In genomic region chr20:50673831-50674825, GRCh38 we compare ENCODE assay signal across 28 cellular contexts. TPM values are rescaled to one million over a fixed set of nuclear protein-coding genes. Genes with fewer than 3 reads are reported as not detected.
A peak's percentile ranks its signal among the peaks of the same experiment; 100 is the strongest.
DNase-seq lines count a peak whose midpoint lies in the region; ATAC-seq, FAIRE-seq and TF ChIP-seq lines count a peak whose summit lies in the region.
"Had no signal": no experiment of that assay in that cellular context is flagged by ENCODE, and none has a peak within 500 bp of the region (broad histone marks: within the 10 kb centered on the region; RNA-seq: fewer than 3 reads in every experiment).

No MANE protein-coding gene starts in this region.

- POLR2A ChIA-PET in GM12878 (lab: Charles Lee), result interaction anchor here (0.7 kb wide), 1 partner anchor 53 kb away, joined by 3 read pairs; no protein-coding TSS in a partner anchor

- H3K9ac ChIP-seq in GM12878 (ENCODE audit: control insufficient read depth, insufficient read depth, low read length), result no peak overlapping the region
- H3K9ac ChIP-seq in endodermal cell (ENCODE audit: extremely low read depth, low read length, poor library complexity, severe bottlenecking), result no peak overlapping the region

- TF ChIP-seq POLR2A in GM12878 (IDR thresholded peaks at IDR 0.05; ENCODE audit: low read depth, low read length), result no peak

- H3K27ac ChIP-seq in GM12878 (ENCODE audit: control insufficient read depth, insufficient read depth), result no peak overlapping the region
- H3K27ac ChIP-seq in endodermal cell (ENCODE audit: low read depth, low read length), result no peak overlapping the region

- no peaks in the 10 kb centered on the region for H3K9me3 ChIP-seq in GM12878 (replicated peaks; ENCODE audit: control insufficient read depth, insufficient read depth, low read length)
- no peaks in the 10 kb centered on the region for H3K9me3 ChIP-seq in endodermal cell (ENCODE audit: control insufficient read depth, low read length)
- H3K9me3 ChIP-seq: pancreas had no signal

- no peaks in the 10 kb centered on the region for H3K79me2 ChIP-seq in GM12878 (ENCODE audit: control insufficient read depth, insufficient read depth, low read length)

- no peak overlapping the region for H3K4me2 ChIP-seq in GM12878 (ENCODE audit: control insufficient read depth, insufficient read depth)

- H3K27ac Mint-ChIP-seq in nephron progenitor cell (peak overlapping the region; percentile 97), type B pancreatic cell (peak overlapping the region; percentile 79), endodermal cell (no peak overlapping the region)
- H3K27ac Mint-ChIP-seq: activated CD4-positive, alpha-beta memory T cell treated with anti-CD3 and anti-CD28 coated beads for 36 hours; activated T-helper 17 cell treated with anti-CD3 and anti-CD28 coated beads, Interleukin-2, amount 50 U/mL, for 72 hours; IgD-negative memory B cell; natural killer cell; stimulated activated memory B cell treated with anti-CD40 and anti-IgM and Interleukin-4, amounts not matched to agents 10 μg/mL and 1 μg/mL and 100 μg/mL, for 72 hours had no signal

- DNase-seq in NCI-H82 treated with DMSO at 0.1 percent for 48 hours (lab: John Stamatoyannopoulos, UW; ENCODE audit: unreplicated experiment), result peak; percentile 84
- DNase-seq in GM12878 (ENCODE audit: low read depth, low spot score), result no peak
- no peak for DNase-seq in nephron progenitor cell
- no peak for DNase-seq in type B pancreatic cell (ENCODE audit: extremely low spot score, unreplicated experiment)
- DNase-seq in endodermal cell, result no peak
- DNase-seq in GM19238 (ENCODE audit: insufficient read length, low spot score), result no peak
- no peak for DNase-seq in EL
- DNase-seq: activated CD4-positive, alpha-beta memory T cell treated with anti-CD3 and anti-CD28 coated beads for 36 hours; activated CD4-positive, CD25-positive, alpha-beta regulatory T cell; activated CD8-positive, alpha-beta memory T cell treated with anti-CD3 and anti-CD28 coated beads, Interleukin-2, amount 50 U/mL, for 48 hours; C1 segment of cervical spinal cord; cerebellar nuclear complex; H7; left ventricle myocardium superior; natural killer cell; NCI-H1105; NCI-H187 treated with DMSO at 0.1 percent for 48 hours; NCI-H2171 treated with DMSO at 0.1 percent for 48 hours; NCI-H524; pancreas; stimulated activated CD4-positive, alpha-beta T cell treated with anti-CD3 and anti-CD28 coated beads, Interleukin-12 subunit alpha, Interleukin-12 subunit beta, amount 100 ng/mL, for 4 hours; stimulated activated CD4-positive, alpha-beta T cell treated with anti-CD3 and anti-CD28 coated beads, Interleukin-4, amount 100 ng/mL, for 24 hours had no signal

- SMC1A ChIA-PET in GM12878 (lab: Charles Lee; ENCODE audit: uncharacterized antibody, unreplicated experiment), result no interaction called here

- H3K9me3 Mint-ChIP-seq in nephron progenitor cell (no peaks in the 10 kb centered on the region), type B pancreatic cell (no peaks in the 10 kb centered on the region), endodermal cell (no peaks in the 10 kb centered on the region)
- H3K9me3 Mint-ChIP-seq: activated CD4-positive, alpha-beta memory T cell treated with anti-CD3 and anti-CD28 coated beads for 36 hours; activated naive CD4-positive, alpha-beta T cell treated with anti-CD3 and anti-CD28 coated beads, Interleukin-2, amount 50 U/mL, for 72 hours; activated T-helper 17 cell treated with anti-CD3 and anti-CD28 coated beads, Interleukin-2, amount 50 U/mL, for 72 hours; IgD-negative memory B cell; natural killer cell had no signal

- intact Hi-C loops in GM12878 (cut with micrococcal nuclease; ENCODE audit: unreplicated experiment), result no loop called here

- H4K20me1 ChIP-seq in GM12878 (ENCODE audit: control insufficient read depth, insufficient read depth), result no peaks in the 10 kb centered on the region

- in situ Hi-C loops in GM12878 (cut with MboI), result no loop called here

- peak; percentile 31 for FAIRE-seq in GM12878 (lab: Jason Lieb, UNC)
- FAIRE-seq: D721Med, pancreas had no signal

- no peak for ATAC-seq in GM12878
- ATAC-seq: activated naive CD4-positive, alpha-beta T cell treated with anti-CD3 and anti-CD28 coated beads, Interleukin-2, amount 50 U/mL, for 72 hours; activated T-helper 17 cell treated with anti-CD3 and anti-CD28 coated beads, Interleukin-2, amount 50 U/mL, for 72 hours; left ventricle myocardium superior; natural killer cell; stimulated activated memory B cell treated with anti-CD40 and anti-IgM and Interleukin-4, amounts not matched to agents 10 μg/mL and 1 μg/mL and 100 μg/mL, for 72 hours had no signal

- H3K36me3 ChIP-seq in GM12878 (ENCODE audit: control insufficient read depth in 2 of 2, insufficient read depth in 2 of 2, low read length in 1 of 2) (no peaks in the 10 kb centered on the region), endodermal cell (ENCODE audit: control insufficient read depth, insufficient read depth, low read length) (no peaks in the 10 kb centered on the region)
- H3K36me3 ChIP-seq: pancreas had no signal

- 53% methylated on average over 10 of the region's 10 CpGs for WGBS in GM12878 (ENCODE audit: insufficient coverage, insufficient replicate concordance, low lambda C conversion rate, missing lambda C conversion rate)
- 70 to 80% methylated on average over 4 to 10 of the region's 10 CpGs for WGBS in endodermal cell (ENCODE audit: insufficient coverage in 1 of 2, insufficient read length in 1 of 2), 2 experiments

- RAD21 ChIA-PET in GM12878 (lab: Charles Lee; ENCODE audit: unreplicated experiment), result no interaction called here

- TF ChIP-seq CTCF in GM12878 (IDR thresholded peaks at IDR 0.05 in 2 of 3, conservative IDR thresholded peaks at IDR 0.05 in 1 of 3; ENCODE audit: control insufficient read depth in 2 of 3, extremely low read depth in 1 of 3, insufficient read depth in 1 of 3, low read depth in 3 of 3, low read length in 3 of 3) (no peak), nephron progenitor cell (IDR thresholded peaks at IDR 0.05) (no peak), type B pancreatic cell (conservative IDR thresholded peaks at IDR 0.05) (no peak), endodermal cell (conservative IDR thresholded peaks at IDR 0.05) (no peak)

- no peak overlapping the region for H3K4me3 ChIP-seq in GM12878
- no peak overlapping the region for H3K4me3 ChIP-seq in endodermal cell (ENCODE audit: low read length)
- H3K4me3 ChIP-seq: pancreas had no signal

- H3K36me3 Mint-ChIP-seq in nephron progenitor cell (ENCODE audit: low read depth) (no peaks in the 10 kb centered on the region), type B pancreatic cell (no peaks in the 10 kb centered on the region), endodermal cell (ENCODE audit: low read depth) (no peaks in the 10 kb centered on the region)
- H3K36me3 Mint-ChIP-seq: activated CD4-positive, alpha-beta memory T cell treated with anti-CD3 and anti-CD28 coated beads for 36 hours; activated naive CD4-positive, alpha-beta T cell treated with anti-CD3 and anti-CD28 coated beads, Interleukin-2, amount 50 U/mL, for 72 hours; IgD-negative memory B cell; natural killer cell; stimulated activated memory B cell treated with anti-CD40 and anti-IgM and Interleukin-4, amounts not matched to agents 10 μg/mL and 1 μg/mL and 100 μg/mL, for 72 hours had no signal

- H3K4me1 ChIP-seq in GM12878 (ENCODE audit: control insufficient read depth, insufficient read depth, low read length) (no peaks in the 10 kb centered on the region), endodermal cell (ENCODE audit: control insufficient read depth, insufficient read depth, low read length) (no peaks in the 10 kb centered on the region)

- H3K27me3 Mint-ChIP-seq in nephron progenitor cell (ENCODE audit: low read depth, poor library complexity) (peaks cover 12% of the 10 kb centered on the region), type B pancreatic cell (peaks cover 3% of the 10 kb centered on the region), endodermal cell (ENCODE audit: insufficient read depth) (no peaks in the 10 kb centered on the region)
- H3K27me3 Mint-ChIP-seq: activated CD4-positive, alpha-beta memory T cell treated with anti-CD3 and anti-CD28 coated beads for 36 hours; activated T-helper 17 cell treated with anti-CD3 and anti-CD28 coated beads, Interleukin-2, amount 50 U/mL, for 72 hours had no signal

- H3K4me3 Mint-ChIP-seq in nephron progenitor cell (peak overlapping the region; percentile 30), type B pancreatic cell (no peak overlapping the region), endodermal cell (no peak overlapping the region)
- H3K4me3 Mint-ChIP-seq: activated CD4-positive, alpha-beta memory T cell treated with anti-CD3 and anti-CD28 coated beads for 36 hours; activated T-helper 17 cell treated with anti-CD3 and anti-CD28 coated beads, Interleukin-2, amount 50 U/mL, for 72 hours; IgD-negative memory B cell; natural killer cell; stimulated activated memory B cell treated with anti-CD40 and anti-IgM and Interleukin-4, amounts not matched to agents 10 μg/mL and 1 μg/mL and 100 μg/mL, for 72 hours had no signal

- BruUV-seq in GM12878 (replicated peaks; lab: Mats Ljungman, UMichigan), result no TSS peak

- H3K4me1 Mint-ChIP-seq in nephron progenitor cell (peaks cover 67% of the 10 kb centered on the region), type B pancreatic cell (ENCODE audit: unreplicated experiment) (peaks cover 26% of the 10 kb centered on the region), endodermal cell (peaks cover 9% of the 10 kb centered on the region)
- H3K4me1 Mint-ChIP-seq: activated T-helper 17 cell treated with anti-CD3 and anti-CD28 coated beads, Interleukin-2, amount 50 U/mL, for 72 hours; natural killer cell; stimulated activated memory B cell treated with anti-CD40 and anti-IgM and Interleukin-4, amounts not matched to agents 10 μg/mL and 1 μg/mL and 100 μg/mL, for 72 hours had no signal

- CTCF ChIA-PET in GM12878 (lab: Yijun Ruan, JAX), result no interaction called here

- no peak for TF ChIP-seq RAD21 in GM12878 (IDR thresholded peaks at IDR 0.05; ENCODE audit: insufficient read depth, low read depth, low read length)

- TF ChIP-seq EP300 in GM12878 (IDR thresholded peaks at IDR 0.05; ENCODE audit: borderline replicate concordance in 1 of 2, control insufficient read depth in 1 of 2, low read depth in 2 of 2, low read length in 2 of 2), result no peak

- H3K27me3 ChIP-seq in GM12878 (replicated peaks in 1 of 2; ENCODE audit: control insufficient read depth in 2 of 2, insufficient read depth in 2 of 2, low read length in 1 of 2) (peaks cover 0 to 5% of the 10 kb centered on the region in 2 experiments; a peak in 2 of 4 replicates), endodermal cell (ENCODE audit: control insufficient read depth, insufficient read depth, low read length, poor library complexity, severe bottlenecking) (no peaks in the 10 kb centered on the region)
- H3K27me3 ChIP-seq: pancreas had no signal

- H2AFZ ChIP-seq in GM12878 (ENCODE audit: control insufficient read depth, low read depth, low read length), result no peak overlapping the region

RNA-seq across cellular contexts. Expression of gene RIPOR3, which starts 17.2 kb away (rescaled TPM):
- total RNA-seq in GM12878 (2013; cell fraction: nucleolus; rRNA removed), result not detected in 2 replicates
- total RNA-seq in GM12878 (2014; rRNA removed) (not detected in 2 replicates), GM12878 (2014; rRNA removed; fragmentation: Illumina TruSeq; extraction: Trizol) (not detected in 2 replicates), GM12878 (2021) (0.05 TPM in 1 of 2 replicates, not detected in the other), type B pancreatic cell (ENCODE audit: low replicate concordance) (1.9 and 5.1 TPM in 2 replicates), endodermal cell (1 to 10 TPM in 1 of 2 donors, under 1 TPM in 1; 0.46 to 1.4 TPM)
- 0.10 TPM for polyA plus RNA-seq in GM12878 (2011; ENCODE audit: low read depth)
- polyA plus RNA-seq in GM12878 (2011; rRNA removed) (not detected in 2 replicates), GM12878 (2014; fragmentation: Illumina TruSeq; extraction: Trizol) (0.07 TPM in 1 of 2 replicates, not detected in the other), GM12878 (2014; fragmentation: Nextera tagmentation; extraction: Ambion mirVana) (not detected), GM12878 (2014; rRNA removed) (0.04 TPM in 1 of 2 replicates, not detected in the other), GM12878 (2016; fragmentation: Nextera tagmentation; extraction: Ambion mirVana) (under 1 TPM; 0.17 to 0.55 TPM)
- not detected in 2 replicates for polyA plus RNA-seq in GM12878 (2011; cell fraction: cytosol; rRNA removed)
- polyA plus RNA-seq in GM12878 (2011; cell fraction: nucleus; rRNA removed), result 0.07 TPM in 1 of 2 replicates, not detected in the other
- polyA plus RNA-seq in GM12878 (2012), result 0.32 and 0.50 TPM in 2 replicates
- not detected in 2 replicates for polyA minus RNA-seq in GM12878 (2011; rRNA and poly(A)+ RNA removed)
- polyA minus RNA-seq in GM12878 (2011; cell fraction: cytosol; rRNA and poly(A)+ RNA removed), result not detected in 2 replicates
- not detected in 2 replicates for polyA minus RNA-seq in GM12878 (2011; cell fraction: nucleus; rRNA and poly(A)+ RNA removed)
- 0.96 TPM for polyA plus RNA-seq in endodermal cell (2013, experiment 1 of 2)
- polyA plus RNA-seq in endodermal cell (2013, experiment 2 of 2), result 0.25 TPM
- total RNA-seq: activated CD4-positive, alpha-beta memory T cell treated with anti-CD3 and anti-CD28 coated beads for 36 hours; activated T-helper 17 cell treated with anti-CD3 and anti-CD28 coated beads, Interleukin-2, amount 50 U/mL, for 72 hours; dermis microvascular lymphatic vessel endothelial cell had no signal

RNA-seq across cellular contexts. Expression of gene PARD6B, which starts 57.3 kb away (rescaled TPM):
- 5.4 and 5.5 TPM in 2 replicates for total RNA-seq in GM12878 (2013; cell fraction: nucleolus; rRNA removed)
- 2.1 and 2.6 TPM in 2 replicates for total RNA-seq in GM12878 (2014; rRNA removed)
- total RNA-seq in GM12878 (2014; rRNA removed; fragmentation: Illumina TruSeq; extraction: Trizol), result 3.0 and 3.1 TPM in 2 replicates
- 4.3 and 4.7 TPM in 2 replicates for total RNA-seq in GM12878 (2021)
- polyA plus RNA-seq in GM12878 (2011; ENCODE audit: low read depth), result 0.54 TPM
- 1.3 and 2.6 TPM in 2 replicates for polyA plus RNA-seq in GM12878 (2011; rRNA removed)
- polyA plus RNA-seq in GM12878 (2011; cell fraction: cytosol; rRNA removed), result 0.57 and 0.67 TPM in 2 replicates
- polyA plus RNA-seq in GM12878 (2011; cell fraction: nucleus; rRNA removed), result 0.55 and 0.63 TPM in 2 replicates
- polyA plus RNA-seq in GM12878 (2012), result 0.60 and 0.88 TPM in 2 replicates
- 0.65 and 1.1 TPM in 2 replicates for polyA plus RNA-seq in GM12878 (2014; fragmentation: Illumina TruSeq; extraction: Trizol)
- 1 to 10 TPM in 1 of 2 experiments, under 1 TPM in 1; 0.57 to 1.9 TPM for polyA plus RNA-seq in GM12878 (2014; fragmentation: Nextera tagmentation; extraction: Ambion mirVana)
- polyA plus RNA-seq in GM12878 (2014; rRNA removed), result 0.85 and 0.86 TPM in 2 replicates
- polyA plus RNA-seq in GM12878 (2016; fragmentation: Nextera tagmentation; extraction: Ambion mirVana), result 1 to 10 TPM; 2.5 to 3.0 TPM
- polyA minus RNA-seq in GM12878 (2011; rRNA and poly(A)+ RNA removed), result 1.2 and 1.8 TPM in 2 replicates
- polyA minus RNA-seq in GM12878 (2011; cell fraction: cytosol; rRNA and poly(A)+ RNA removed), result 1.2 and 1.6 TPM in 2 replicates
- polyA minus RNA-seq in GM12878 (2011; cell fraction: nucleus; rRNA and poly(A)+ RNA removed), result 0.73 and 1.1 TPM in 2 replicates
- total RNA-seq in type B pancreatic cell (ENCODE audit: low replicate concordance), result 27.7 and 50.0 TPM in 2 replicates
- total RNA-seq in endodermal cell, result 10 to 100 TPM; 29.0 to 36.7 TPM
- 5.8 TPM for polyA plus RNA-seq in endodermal cell (2013, experiment 1 of 2)
- polyA plus RNA-seq in endodermal cell (2013, experiment 2 of 2), result 7.0 TPM
